Comparison of ENCODE assay signal across 9 cellular contexts in the genomic region with DNA sequence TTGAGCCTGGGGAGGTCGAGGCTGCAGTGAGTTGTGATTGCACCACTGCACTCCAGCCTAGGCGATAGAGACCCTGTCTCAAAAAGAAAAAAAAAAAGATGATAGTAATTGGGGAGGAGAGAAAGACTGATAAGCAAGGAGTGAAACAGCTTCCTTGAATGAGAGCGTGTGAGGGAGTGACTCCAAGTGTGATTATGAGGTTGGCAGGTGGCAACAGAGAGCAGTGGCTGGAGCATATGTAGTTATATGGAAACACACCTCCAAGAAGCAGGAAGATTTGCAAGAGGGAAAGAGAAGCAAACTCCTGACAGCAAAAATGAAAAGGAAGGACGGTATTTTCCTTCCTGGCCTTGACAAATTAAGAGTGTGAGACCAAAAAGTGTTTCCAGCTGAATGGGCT.
"Had no signal": no experiment of that assay in that cellular context is flagged by ENCODE, and none has a peak within 500 bp of the region (broad histone marks: within the 10 kb centered on the region; RNA-seq: fewer than 3 reads in every experiment).

No MANE protein-coding gene starts in this region.

- H3K4me3 ChIP-seq: GM23248, HAP-1, K562 had no signal

- H3K4me1 ChIP-seq: HAP-1 had no signal

- DNase-seq: GM23248, GOT3, H7, HFFc6, IMR-90 had no signal

- H3K27ac ChIP-seq: GM23248 had no signal

- FAIRE-seq: HTR-8/SVneo, K562 had no signal

- H3K9me3 ChIP-seq: HAP-1 had no signal

- H3K36me3 ChIP-seq: HAP-1 had no signal

- ATAC-seq: HCT116, K562 had no signal
